ENCODE assay signal across 31 cellular contexts in the genomic region with DNA sequence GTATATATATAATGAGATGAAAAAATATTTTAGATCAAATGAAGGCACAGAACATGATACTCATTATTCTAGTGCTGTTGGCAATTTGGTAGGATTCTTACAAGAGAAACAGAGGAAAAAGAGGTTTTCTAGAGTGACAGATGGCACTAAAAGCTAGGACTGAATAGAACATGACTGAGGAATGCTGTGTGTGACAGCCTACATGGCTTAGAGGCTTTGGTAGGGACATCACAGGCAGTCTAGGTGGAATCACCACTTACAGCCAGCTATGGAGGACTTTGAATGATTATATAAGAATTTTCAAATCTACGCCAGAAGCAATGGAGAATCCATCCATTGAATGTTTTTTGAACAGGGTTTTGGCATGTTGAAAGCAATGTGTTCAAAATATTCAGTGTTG. TPM values are rescaled to one million over a fixed set of nuclear protein-coding genes. Genes with fewer than 3 reads are reported as not detected.
"Had no signal": no experiment of that assay in that cellular context is flagged by ENCODE, and none has a peak within 500 bp of the region (broad histone marks: within the 10 kb centered on the region; RNA-seq: fewer than 3 reads in every experiment).

No MANE protein-coding gene starts in this region.

- H3K27me3 ChIP-seq: Peyer's patch had no signal

- H3K4me3 ChIP-seq: Peyer's patch had no signal

- ATAC-seq: activated naive CD8-positive, alpha-beta T cell treated with anti-CD3 and anti-CD28 coated beads, Interleukin-2, amount 50 U/mL, for 24 hours; HepG2; PC-3 had no signal

- H3K27ac ChIP-seq: Peyer's patch, VCaP had no signal

- DNase-seq: activated B cell treated with CpG ODN at 0.5 μM for 24 hours; activated CD4-positive, alpha-beta memory T cell treated with anti-CD3 and anti-CD28 coated beads for 36 hours; activated CD4-positive, alpha-beta T cell treated with anti-CD3 and anti-CD28 coated beads for 4 hours; activated CD4-positive, alpha-beta T cell treated with anti-CD3 and anti-CD28 coated beads, Interleukin-2, amount 50 U/mL, for 1 hour; activated CD4-positive, CD25-positive, alpha-beta regulatory T cell treated with anti-CD3 and anti-CD28 coated beads, Interleukin-2, amount 50 U/mL, for 72 hours; activated CD8-positive, alpha-beta memory T cell treated with anti-CD3 and anti-CD28 coated beads, Interleukin-2, amount 50 U/mL, for 4 hours; activated effector memory CD4-positive, alpha-beta T cell treated with Interleukin-2 at 50 U/mL for 16 hours; activated naive CD4-positive, alpha-beta T cell treated with anti-CD3 and anti-CD28 coated beads, Interleukin-2, amount 10 ng/mL, durations not matched to agents 7 days and 5 days; activated naive CD8-positive, alpha-beta T cell treated with anti-CD3 and anti-CD28 coated beads, Interleukin-2, amount 50 U/mL, for 24 hours; activated T-cell treated with anti-CD3 and anti-CD28 coated beads for 4 hours; activated T-cell treated with anti-CD3 and anti-CD28 coated beads, Interleukin-2, amount 50 U/mL, for 48 hours; anterior cingulate cortex; Karpas-422; KBM-7; NCI-H1105; NCI-H1417 treated with DMSO at 0.1 percent for 48 hours; NCI-H187 treated with DMSO at 0.1 percent for 48 hours; NCI-H2081; NCI-H345; NCI-H524 treated with DMSO at 0.1 percent for 48 hours; NK-92 treated with Interleukin-12 subunit alpha and Interleukin-12 subunit beta, amount 100 ng/mL, for 24 hours; PC-3; Peyer's patch; RPMI8226; SW 1271; T-helper 1 cell; T-helper 2 cell; T-helper 9 cell had no signal

- H3K9me3 ChIP-seq: Peyer's patch had no signal

- H3K36me3 ChIP-seq: Peyer's patch had no signal

RNA-seq across cellular contexts. Expression of a gene that starts 52.8 kb away (rescaled TPM):
- total RNA-seq: activated B cell treated with CpG ODN at 0.5 μM for 24 hours had no signal
- polyA plus RNA-seq: IgD-negative memory B cell had no signal
